Comparison of ENCODE assay signal across 13 cellular contexts in genomic region chr2:151287513-151288250, GRCh38. TPM values are rescaled to one million over a fixed set of nuclear protein-coding genes. Genes with fewer than 3 reads are reported as not detected.
A peak's percentile ranks its signal among the peaks of the same experiment; 100 is the strongest.
DNase-seq lines count a peak whose midpoint lies in the region; ATAC-seq, FAIRE-seq and TF ChIP-seq lines count a peak whose summit lies in the region.
"Had no signal": no experiment of that assay in that cellular context is flagged by ENCODE, and none has a peak within 500 bp of the region (broad histone marks: within the 10 kb centered on the region; RNA-seq: fewer than 3 reads in every experiment).

No MANE protein-coding gene starts in this region.

- peaks cover 16% of the 10 kb centered on the region for H3K36me3 Mint-ChIP-seq in activated B cell treated with CpG ODN at 0.5 μM for 24 hours (ENCODE audit: low read depth)

- no peak overlapping the region for H2AFZ ChIP-seq in HCT116 (ENCODE audit: low read depth, low read length, poor library complexity, severe bottlenecking)

- no peak for TF ChIP-seq EP300 in esophagus muscularis mucosa (IDR thresholded peaks at IDR 0.05)

- no peak for TF ChIP-seq RAD21 in HCT116 (IDR thresholded peaks at IDR 0.05; ENCODE audit: low read depth)

- intact Hi-C loops in HCT116 (cut with micrococcal nuclease) (no loop called here), activated B cell treated with CpG ODN at 0.5 μM for 24 hours (cut with micrococcal nuclease) (loop anchor here (5.0 kb wide), 2 partner anchors 540 to 1430 kb away; partner anchors contain the start of genes ARL5A, ARL6IP6 and PRPF40A), esophagus muscularis mucosa (cut with DNase I) (no loop called here)

- H3K4me3 Mint-ChIP-seq in activated B cell treated with CpG ODN at 0.5 μM for 24 hours: peak overlapping the region; percentile 85

- no peak for TF ChIP-seq CTCF in D721Med (IDR thresholded peaks at IDR 0.05; ENCODE audit: insufficient read depth, missing control alignments)
- no peak for TF ChIP-seq CTCF in HCT116 (IDR thresholded peaks at IDR 0.05 in 2 of 3, conservative IDR thresholded peaks at IDR 0.05 in 1 of 3; ENCODE audit: borderline replicate concordance in 1 of 3, insufficient read depth in 1 of 3, low read depth in 2 of 3, low read length in 2 of 3)
- TF ChIP-seq CTCF in activated B cell treated with CpG ODN at 0.5 μM for 24 hours (IDR thresholded peaks at IDR 0.05): no peak
- TF ChIP-seq CTCF in esophagus muscularis mucosa (IDR thresholded peaks at IDR 0.05): no peak
- TF ChIP-seq CTCF in brain microvascular endothelial cell (IDR thresholded peaks at IDR 0.05; ENCODE audit: low read depth, low read length, missing control alignments): no peak

- peaks cover 7 to 20% of the 10 kb centered on the region in 2 experiments; a peak in 3 of 4 replicates for H3K4me1 ChIP-seq in HCT116 (ENCODE audit: control insufficient read depth in 1 of 2, insufficient read depth in 2 of 2, low read length in 2 of 2)
- peaks cover 8 to 20% of the 10 kb centered on the region in 2 donors for H3K4me1 ChIP-seq in muscle layer of duodenum (ENCODE audit: control insufficient read depth in 1 of 2, insufficient read depth in 2 of 2, low read length in 2 of 2)
- peaks cover 8 to 37% (median 18%) of the 10 kb centered on the region in 4 donors for H3K4me1 ChIP-seq in esophagus muscularis mucosa

- no peaks in the 10 kb centered on the region for H3K79me2 ChIP-seq in HCT116 (ENCODE audit: insufficient read depth, low read length)

- H3K9me3 ChIP-seq in HCT116 (ENCODE audit: control insufficient read depth in 1 of 2, insufficient read depth in 1 of 2, low read depth in 1 of 2, low read length in 2 of 2) (no peaks in the 10 kb centered on the region), muscle layer of duodenum (ENCODE audit: control insufficient read depth in 1 of 2, low read length in 2 of 2) (no peaks in the 10 kb centered on the region), esophagus muscularis mucosa (no peaks in the 10 kb centered on the region)

- CTCF ChIA-PET in HCT116 (lab: Charles Lee): no interaction called here
- CTCF ChIA-PET in activated B cell treated with CpG ODN at 0.5 μM for 24 hours (lab: Charles Lee): interaction anchor here (1.2 kb wide), 1 partner anchor 122 kb away, joined by 3 read pairs; the partner anchor contains the start of gene RIF1

- H3K36me3 ChIP-seq in HCT116 (ENCODE audit: control insufficient read depth in 1 of 2, insufficient read depth in 2 of 2, low read length in 2 of 2) (no peaks in the 10 kb centered on the region), muscle layer of duodenum (ENCODE audit: control insufficient read depth in 1 of 2, insufficient read depth in 2 of 2, low read length in 2 of 2) (no peaks in the 10 kb centered on the region), esophagus muscularis mucosa (peaks cover 0 to under 1% (median under 1%) of the 10 kb centered on the region in 4 donors), brain microvascular endothelial cell (replicated peaks) (no peaks in the 10 kb centered on the region)
- H3K36me3 ChIP-seq: WERI-Rb-1 had no signal

- in situ Hi-C loops in brain microvascular endothelial cell (cut with HindIII; ENCODE audit: low pct_ligation_motif_present, low sequenced_read_pairs): no loop called here

- peak overlapping the region; percentile 94 for H3K27ac Mint-ChIP-seq in activated B cell treated with CpG ODN at 0.5 μM for 24 hours

- H3K27me3 ChIP-seq in HCT116 (ENCODE audit: insufficient read depth, low read length) (no peaks in the 10 kb centered on the region), muscle layer of duodenum (ENCODE audit: low read depth, low read length) (no peaks in the 10 kb centered on the region), esophagus muscularis mucosa (no peaks in the 10 kb centered on the region), brain microvascular endothelial cell (replicated peaks) (no peaks in the 10 kb centered on the region)

- peak; percentile 28 for DNase-seq in D721Med (ENCODE audit: insufficient read length, low spot score)
- no peak for DNase-seq in HCT116 (ENCODE audit: low read depth, low spot score)
- no peak for DNase-seq in activated B cell treated with CpG ODN at 0.5 μM for 24 hours
- no peak for DNase-seq in retina
- DNase-seq in esophagus muscularis mucosa (ENCODE audit: extremely low spot score): no peak
- no peak for DNase-seq in brain microvascular endothelial cell
- DNase-seq: WERI-Rb-1 had no signal

- H3K9me3 Mint-ChIP-seq in activated B cell treated with CpG ODN at 0.5 μM for 24 hours: no peaks in the 10 kb centered on the region

- no peak overlapping the region for H3K9ac ChIP-seq in HCT116 (ENCODE audit: low read length)
- H3K9ac ChIP-seq: KMS-11 had no signal

- H3K27me3 Mint-ChIP-seq in activated B cell treated with CpG ODN at 0.5 μM for 24 hours: no peaks in the 10 kb centered on the region

- POLR2A ChIA-PET in HCT116 (lab: Charles Lee): interaction anchor here (0.9 kb wide), 1 partner anchor 19 kb away, joined by 3 read pairs; no protein-coding TSS in a partner anchor
- POLR2A ChIA-PET in activated B cell treated with CpG ODN at 0.5 μM for 24 hours (lab: Charles Lee): interaction anchor here (0.6 to 3.5 kb wide), 4 partner anchors 18 to 1696 kb away, joined by 3 to 74 read pairs (median 26); partner anchors contain the start of genes RBM43 and RIF1

- H3K9me2 ChIP-seq in HCT116 (ENCODE audit: insufficient read depth): no peaks in the 10 kb centered on the region

- H3K4me2 ChIP-seq in HCT116 (ENCODE audit: low read length): peak overlapping the region; percentile 84
- H3K4me2 ChIP-seq: KMS-11 had no signal

- TF ChIP-seq POLR2A in HCT116 (IDR thresholded peaks at IDR 0.05; ENCODE audit: borderline replicate concordance, extremely low read depth, insufficient read depth, insufficient read length): no peak
- no peak for TF ChIP-seq POLR2A in esophagus muscularis mucosa (IDR thresholded peaks at IDR 0.05; ENCODE audit: low read depth)

- BruUV-seq in HCT116 (replicated peaks; lab: Mats Ljungman, UMichigan): TSS peak; percentile 60

- FAIRE-seq in D721Med (lab: Jason Lieb, UNC): no peak

- no peak overlapping the region for H3K4me3 ChIP-seq in HCT116 (replicated peaks in 1 of 2; ENCODE audit: low read depth in 1 of 2, low read length in 2 of 2)
- H3K4me3 ChIP-seq in muscle layer of duodenum (ENCODE audit: low read depth in 1 of 2, low read length in 2 of 2): peak overlapping the region; percentile 78 to 89
- peak overlapping the region in 2 of 4 donors; percentile 79 to 81 for H3K4me3 ChIP-seq in esophagus muscularis mucosa
- H3K4me3 ChIP-seq in brain microvascular endothelial cell (ENCODE audit: low read depth, low read length): no peak overlapping the region

- WGBS in esophagus muscularis mucosa: 88% methylated on average over 5 of the region's 5 CpGs

- H3K27ac ChIP-seq in HCT116 (ENCODE audit: low read depth, low read length) (no peak overlapping the region), muscle layer of duodenum (ENCODE audit: low read length) (no peak overlapping the region), esophagus muscularis mucosa (replicated peaks in 1 of 4) (no peak overlapping the region), brain microvascular endothelial cell (no peak overlapping the region)
- H3K27ac ChIP-seq: KMS-11, WERI-Rb-1 had no signal

- RAD21 ChIA-PET in HCT116 (lab: Charles Lee; ENCODE audit: low non-redundant PET in 1 of 2, low total read pairs in 2 of 2, uncharacterized antibody in 2 of 2, unreplicated experiment in 2 of 2): no interaction called here

- ATAC-seq in HCT116: no peak
- no peak for ATAC-seq in activated B cell treated with CpG ODN at 0.5 μM for 24 hours (ENCODE audit: low read depth)
- no peak for ATAC-seq in GM21381 (IDR thresholded peaks at IDR 0.05; ENCODE audit: unreplicated experiment)
- ATAC-seq: left colon, right cardiac atrium had no signal

- peaks cover 47% of the 10 kb centered on the region for H3K4me1 Mint-ChIP-seq in activated B cell treated with CpG ODN at 0.5 μM for 24 hours

- no peaks in the 10 kb centered on the region for H4K20me1 ChIP-seq in HCT116 (ENCODE audit: insufficient read depth)

TF ChIP-seq in HCT116, 20 proteins besides CTCF, POLR2A, EP300 and RAD21 (continues in another document):
- TF ChIP-seq ZBTB33 (IDR thresholded peaks at IDR 0.05; ENCODE audit: extremely low read depth, insufficient replicate concordance, low read length) (no peak), POLR2AphosphoS5 (IDR thresholded peaks at IDR 0.05; ENCODE audit: low read depth, low read length) (no peak), FOSL1 (IDR thresholded peaks at IDR 0.05; ENCODE audit: low read depth) (no peak), ELF1 (IDR thresholded peaks at IDR 0.05; ENCODE audit: borderline replicate concordance, low read depth) (no peak)

RNA-seq across cellular contexts. Expression of gene NMI, which starts 1.8 kb away (rescaled TPM):
- 3.4 TPM for total RNA-seq in HCT116 (2021; ENCODE audit: unreplicated experiment)
- polyA plus RNA-seq in HCT116 (2012): 2.2 and 3.2 TPM in 2 replicates
- 34.6 and 36.7 TPM in 2 replicates for total RNA-seq in activated B cell treated with CpG ODN at 0.5 μM for 24 hours
- 10 to 100 TPM in 2 of 4 donors, 1 to 10 TPM in 2; 8.3 to 12.0 (median 10.1) TPM for total RNA-seq in esophagus muscularis mucosa
- total RNA-seq: G401 had no signal

RNA-seq across cellular contexts. Expression of gene RBM43, which starts 26.0 kb away (rescaled TPM):
- 3.3 TPM for total RNA-seq in HCT116 (2021; ENCODE audit: unreplicated experiment)
- polyA plus RNA-seq in HCT116 (2012): 0.97 and 1.3 TPM in 2 replicates
- 4.8 and 5.0 TPM in 2 replicates for total RNA-seq in activated B cell treated with CpG ODN at 0.5 μM for 24 hours
- 1 to 10 TPM; 3.3 to 8.3 (median 5.0) TPM for total RNA-seq in esophagus muscularis mucosa

Comparison
In these comparisons a context has a peak if more than half of its experiments do, and no peak if none do; other contexts are left out.
1. H3K4me3 ChIP-seq: peak in muscle layer of duodenum (2 of 2); none in HCT116 (0 of 2) and brain microvascular endothelial cell (single experiment).